ENCODE assay signal across 1 cellular context in genomic region chr20:50957798-50958732, GRCh38.
TF ChIP-seq lines count a peak whose summit lies in the region.

DPM1 (minus strand) TSS chr20:50958532; CDS start chr20:50958523, 9 bp downstream.

TF ChIP-seq in HepG2, 621 proteins besides CTCF, POLR2A, EP300 and RAD21 (continued from another document and continues in another):
- TF ChIP-seq ZBTB10 (CRISPR knock-in tag; IDR thresholded peaks at IDR 0.05; ENCODE audit: borderline replicate concordance) (no peak), TOE1 (CRISPR knock-in tag; IDR thresholded peaks at IDR 0.05) (0 out of 2 replicates have a peak, but pooled peaks have one; percentile 22), REPIN1 (CRISPR knock-in tag; IDR thresholded peaks at IDR 0.05; ENCODE audit: borderline replicate concordance, low read depth) (peak; percentile 63; the same call in 1 of the 2 replicates), MTF1 (CRISPR knock-in tag; IDR thresholded peaks at IDR 0.05) (0 out of 2 replicates have a peak, but pooled peaks have one; percentile 58), ZNF235 (CRISPR knock-in tag; IDR thresholded peaks at IDR 0.05; ENCODE audit: borderline replicate concordance) (no peak), ZNF225 (CRISPR knock-in tag; IDR thresholded peaks at IDR 0.05) (no peak; the same call in none of the 2 replicates), RNF219 (CRISPR knock-in tag; IDR thresholded peaks at IDR 0.05) (peak; percentile 27; the same call in 1 of the 2 replicates), ZNF607 (CRISPR knock-in tag; IDR thresholded peaks at IDR 0.05; ENCODE audit: borderline replicate concordance) (peak; percentile 66; the same call in 1 of the 2 replicates), PHF5A (CRISPR knock-in tag; IDR thresholded peaks at IDR 0.05; ENCODE audit: low read depth, unreplicated experiment) (no peak), ZNF333 (CRISPR knock-in tag; IDR thresholded peaks at IDR 0.05; ENCODE audit: borderline replicate concordance) (no peak), ZNF737 (CRISPR knock-in tag; IDR thresholded peaks at IDR 0.05; ENCODE audit: borderline replicate concordance) (0 out of 2 replicates have a peak, but pooled peaks have one; percentile 69), IKZF5 (CRISPR knock-in tag; IDR thresholded peaks at IDR 0.05) (peak; percentile 85; the same call in 1 of the 2 replicates), ZFP36 (IDR thresholded peaks at IDR 0.05; ENCODE audit: borderline replicate concordance, low read depth, low read length, partially characterized antibody) (no peak), ZFP1 (CRISPR knock-in tag; IDR thresholded peaks at IDR 0.05) (no peak), ADNP (CRISPR knock-in tag; IDR thresholded peaks at IDR 0.05) (no peak), SPEN (CRISPR knock-in tag; IDR thresholded peaks at IDR 0.05; ENCODE audit: low read depth) (peak; percentile 92), HNRNPLL (IDR thresholded peaks at IDR 0.05; ENCODE audit: low read depth, low read length, poor library complexity, severe bottlenecking) (peak; percentile 6), KAT8 (CRISPR knock-in tag; IDR thresholded peaks at IDR 0.05) (no peak), NKX3-1 (CRISPR knock-in tag; IDR thresholded peaks at IDR 0.05) (no peak; the same call in 1 of the 2 replicates), TRIM22 (IDR thresholded peaks at IDR 0.05) (no peak), ZNF761 (CRISPR knock-in tag; conservative IDR thresholded peaks at IDR 0.05) (peak; percentile 19; the same call in 1 of the 2 replicates), ELF1 (CRISPR knock-in tag; IDR thresholded peaks at IDR 0.05) (peak; percentile 95), ZNF383 (CRISPR knock-in tag; IDR thresholded peaks at IDR 0.05; ENCODE audit: borderline replicate concordance) (no peak; the same call in 1 of the 2 replicates), ZBTB21 (CRISPR knock-in tag; IDR thresholded peaks at IDR 0.05) (peak; percentile 78), ZFP62 (CRISPR knock-in tag; IDR thresholded peaks at IDR 0.05) (no peak), ZFP90 (CRISPR knock-in tag; IDR thresholded peaks at IDR 0.05; ENCODE audit: borderline replicate concordance) (peak; percentile 74; the same call in 1 of the 2 replicates), ZMYM3 (CRISPR knock-in tag; IDR thresholded peaks at IDR 0.05) (peak; percentile 55), RFX5 (IDR thresholded peaks at IDR 0.05; ENCODE audit: low read depth, low read length) (peak; percentile 59; the same call in 1 of the 2 replicates), ZNF674 (CRISPR knock-in tag; IDR thresholded peaks at IDR 0.05; ENCODE audit: low read depth) (no peak), LBX2 (CRISPR knock-in tag; IDR thresholded peaks at IDR 0.05; ENCODE audit: borderline replicate concordance) (peak; percentile 38; the same call in 1 of the 2 replicates), MEIS2 (CRISPR knock-in tag; IDR thresholded peaks at IDR 0.05) (peak; percentile 13; the same call in 1 of the 2 replicates), JUN (CRISPR knock-in tag; IDR thresholded peaks at IDR 0.05) (0 out of 2 replicates have a peak, but pooled peaks have one; percentile 61)
- TF ChIP-seq, protein P1, sequence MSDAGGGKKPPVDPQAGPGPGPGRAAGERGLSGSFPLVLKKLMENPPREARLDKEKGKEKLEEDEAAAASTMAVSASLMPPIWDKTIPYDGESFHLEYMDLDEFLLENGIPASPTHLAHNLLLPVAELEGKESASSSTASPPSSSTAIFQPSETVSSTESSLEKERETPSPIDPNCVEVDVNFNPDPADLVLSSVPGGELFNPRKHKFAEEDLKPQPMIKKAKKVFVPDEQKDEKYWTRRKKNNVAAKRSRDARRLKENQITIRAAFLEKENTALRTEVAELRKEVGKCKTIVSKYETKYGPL (CRISPR knock-in tag; IDR thresholded peaks at IDR 0.05) = peak; percentile 85
- TF ChIP-seq, protein P2, sequence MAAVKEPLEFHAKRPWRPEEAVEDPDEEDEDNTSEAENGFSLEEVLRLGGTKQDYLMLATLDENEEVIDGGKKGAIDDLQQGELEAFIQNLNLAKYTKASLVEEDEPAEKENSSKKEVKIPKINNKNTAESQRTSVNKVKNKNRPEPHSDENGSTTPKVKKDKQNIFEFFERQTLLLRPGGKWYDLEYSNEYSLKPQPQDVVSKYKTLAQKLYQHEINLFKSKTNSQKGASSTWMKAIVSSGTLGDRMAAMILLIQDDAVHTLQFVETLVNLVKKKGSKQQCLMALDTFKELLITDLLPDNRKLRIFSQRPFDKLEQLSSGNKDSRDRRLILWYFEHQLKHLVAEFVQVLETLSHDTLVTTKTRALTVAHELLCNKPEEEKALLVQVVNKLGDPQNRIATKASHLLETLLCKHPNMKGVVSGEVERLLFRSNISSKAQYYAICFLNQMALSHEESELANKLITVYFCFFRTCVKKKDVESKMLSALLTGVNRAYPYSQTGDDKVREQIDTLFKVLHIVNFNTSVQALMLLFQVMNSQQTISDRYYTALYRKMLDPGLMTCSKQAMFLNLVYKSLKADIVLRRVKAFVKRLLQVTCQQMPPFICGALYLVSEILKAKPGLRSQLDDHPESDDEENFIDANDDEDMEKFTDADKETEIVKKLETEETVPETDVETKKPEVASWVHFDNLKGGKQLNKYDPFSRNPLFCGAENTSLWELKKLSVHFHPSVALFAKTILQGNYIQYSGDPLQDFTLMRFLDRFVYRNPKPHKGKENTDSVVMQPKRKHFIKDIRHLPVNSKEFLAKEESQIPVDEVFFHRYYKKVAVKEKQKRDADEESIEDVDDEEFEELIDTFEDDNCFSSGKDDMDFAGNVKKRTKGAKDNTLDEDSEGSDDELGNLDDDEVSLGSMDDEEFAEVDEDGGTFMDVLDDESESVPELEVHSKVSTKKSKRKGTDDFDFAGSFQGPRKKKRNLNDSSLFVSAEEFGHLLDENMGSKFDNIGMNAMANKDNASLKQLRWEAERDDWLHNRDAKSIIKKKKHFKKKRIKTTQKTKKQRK (IDR thresholded peaks at IDR 0.05; ENCODE audit: low read length) = no peak
- TF ChIP-seq, protein P3, sequence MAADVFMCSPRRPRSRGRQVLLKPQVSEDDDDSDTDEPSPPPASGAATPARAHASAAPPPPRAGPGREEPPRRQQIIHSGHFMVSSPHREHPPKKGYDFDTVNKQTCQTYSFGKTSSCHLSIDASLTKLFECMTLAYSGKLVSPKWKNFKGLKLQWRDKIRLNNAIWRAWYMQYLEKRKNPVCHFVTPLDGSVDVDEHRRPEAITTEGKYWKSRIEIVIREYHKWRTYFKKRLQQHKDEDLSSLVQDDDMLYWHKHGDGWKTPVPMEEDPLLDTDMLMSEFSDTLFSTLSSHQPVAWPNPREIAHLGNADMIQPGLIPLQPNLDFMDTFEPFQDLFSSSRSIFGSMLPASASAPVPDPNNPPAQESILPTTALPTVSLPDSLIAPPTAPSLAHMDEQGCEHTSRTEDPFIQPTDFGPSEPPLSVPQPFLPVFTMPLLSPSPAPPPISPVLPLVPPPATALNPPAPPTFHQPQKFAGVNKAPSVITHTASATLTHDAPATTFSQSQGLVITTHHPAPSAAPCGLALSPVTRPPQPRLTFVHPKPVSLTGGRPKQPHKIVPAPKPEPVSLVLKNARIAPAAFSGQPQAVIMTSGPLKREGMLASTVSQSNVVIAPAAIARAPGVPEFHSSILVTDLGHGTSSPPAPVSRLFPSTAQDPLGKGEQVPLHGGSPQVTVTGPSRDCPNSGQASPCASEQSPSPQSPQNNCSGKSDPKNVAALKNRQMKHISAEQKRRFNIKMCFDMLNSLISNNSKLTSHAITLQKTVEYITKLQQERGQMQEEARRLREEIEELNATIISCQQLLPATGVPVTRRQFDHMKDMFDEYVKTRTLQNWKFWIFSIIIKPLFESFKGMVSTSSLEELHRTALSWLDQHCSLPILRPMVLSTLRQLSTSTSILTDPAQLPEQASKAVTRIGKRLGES (CRISPR knock-in tag; IDR thresholded peaks at IDR 0.05; ENCODE audit: borderline replicate concordance) = no peak
- TF ChIP-seq, protein P4, sequence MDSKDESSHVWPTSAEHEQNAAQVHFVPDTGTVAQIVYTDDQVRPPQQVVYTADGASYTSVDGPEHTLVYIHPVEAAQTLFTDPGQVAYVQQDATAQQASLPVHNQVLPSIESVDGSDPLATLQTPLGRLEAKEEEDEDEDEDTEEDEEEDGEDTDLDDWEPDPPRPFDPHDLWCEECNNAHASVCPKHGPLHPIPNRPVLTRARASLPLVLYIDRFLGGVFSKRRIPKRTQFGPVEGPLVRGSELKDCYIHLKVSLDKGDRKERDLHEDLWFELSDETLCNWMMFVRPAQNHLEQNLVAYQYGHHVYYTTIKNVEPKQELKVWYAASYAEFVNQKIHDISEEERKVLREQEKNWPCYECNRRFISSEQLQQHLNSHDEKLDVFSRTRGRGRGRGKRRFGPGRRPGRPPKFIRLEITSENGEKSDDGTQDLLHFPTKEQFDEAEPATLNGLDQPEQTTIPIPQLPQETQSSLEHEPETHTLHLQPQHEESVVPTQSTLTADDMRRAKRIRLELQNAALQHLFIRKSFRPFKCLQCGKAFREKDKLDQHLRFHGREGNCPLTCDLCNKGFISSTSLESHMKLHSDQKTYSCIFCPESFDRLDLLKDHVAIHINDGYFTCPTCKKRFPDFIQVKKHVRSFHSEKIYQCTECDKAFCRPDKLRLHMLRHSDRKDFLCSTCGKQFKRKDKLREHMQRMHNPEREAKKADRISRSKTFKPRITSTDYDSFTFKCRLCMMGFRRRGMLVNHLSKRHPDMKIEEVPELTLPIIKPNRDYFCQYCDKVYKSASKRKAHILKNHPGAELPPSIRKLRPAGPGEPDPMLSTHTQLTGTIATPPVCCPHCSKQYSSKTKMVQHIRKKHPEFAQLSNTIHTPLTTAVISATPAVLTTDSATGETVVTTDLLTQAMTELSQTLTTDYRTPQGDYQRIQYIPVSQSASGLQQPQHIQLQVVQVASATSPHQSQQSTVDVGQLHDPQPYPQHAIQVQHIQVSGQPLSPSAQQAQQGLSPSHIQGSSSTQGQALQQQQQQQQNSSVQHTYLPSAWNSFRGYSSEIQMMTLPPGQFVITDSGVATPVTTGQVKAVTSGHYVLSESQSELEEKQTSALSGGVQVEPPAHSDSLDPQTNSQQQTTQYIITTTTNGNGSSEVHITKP (CRISPR knock-in tag; IDR thresholded peaks at IDR 0.05; ENCODE audit: low read depth) = peak; percentile 100
- TF ChIP-seq, protein P5, sequence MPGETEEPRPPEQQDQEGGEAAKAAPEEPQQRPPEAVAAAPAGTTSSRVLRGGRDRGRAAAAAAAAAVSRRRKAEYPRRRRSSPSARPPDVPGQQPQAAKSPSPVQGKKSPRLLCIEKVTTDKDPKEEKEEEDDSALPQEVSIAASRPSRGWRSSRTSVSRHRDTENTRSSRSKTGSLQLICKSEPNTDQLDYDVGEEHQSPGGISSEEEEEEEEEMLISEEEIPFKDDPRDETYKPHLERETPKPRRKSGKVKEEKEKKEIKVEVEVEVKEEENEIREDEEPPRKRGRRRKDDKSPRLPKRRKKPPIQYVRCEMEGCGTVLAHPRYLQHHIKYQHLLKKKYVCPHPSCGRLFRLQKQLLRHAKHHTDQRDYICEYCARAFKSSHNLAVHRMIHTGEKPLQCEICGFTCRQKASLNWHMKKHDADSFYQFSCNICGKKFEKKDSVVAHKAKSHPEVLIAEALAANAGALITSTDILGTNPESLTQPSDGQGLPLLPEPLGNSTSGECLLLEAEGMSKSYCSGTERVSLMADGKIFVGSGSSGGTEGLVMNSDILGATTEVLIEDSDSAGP (CRISPR knock-in tag; IDR thresholded peaks at IDR 0.05; ENCODE audit: borderline replicate concordance) = peak; percentile 76; the same call in 1 of the 2 replicates
